Comparison of ENCODE assay signal across 24 cellular contexts in genomic region chr9:130484362-130485072, GRCh38.
"Had no signal": no experiment of that assay in that cellular context is flagged by ENCODE, and none has a peak within 500 bp of the region (broad histone marks: within the 10 kb centered on the region; RNA-seq: fewer than 3 reads in every experiment).

No MANE protein-coding gene starts in this region.

- H3K4me1 ChIP-seq: tibial artery had no signal

- H3K27me3 ChIP-seq: tibial artery had no signal

- ATAC-seq: activated CD8-positive, alpha-beta T cell treated with anti-CD3 and anti-CD28 coated beads for 36 hours; activated T-cell treated with anti-CD3 and anti-CD28 coated beads, Interleukin-2, amount 50 U/mL, for 4 hours; activated T-helper 17 cell treated with anti-CD3 and anti-CD28 coated beads, Interleukin-2, amount 50 U/mL, for 72 hours; sciatic nerve; stimulated activated memory B cell treated with anti-CD40 and anti-IgM and Interleukin-4, amounts not matched to agents 10 μg/mL and 1 μg/mL and 100 μg/mL, for 72 hours; stimulated activated naive CD8-positive, alpha-beta T cell treated with anti-CD3 and anti-CD28 coated beads, Interleukin-15, amount 100 ng/mL, for 72 hours had no signal

- H3K27ac Mint-ChIP-seq: activated CD8-positive, alpha-beta T cell treated with anti-CD3 and anti-CD28 coated beads for 36 hours; activated T-helper 17 cell treated with anti-CD3 and anti-CD28 coated beads, Interleukin-2, amount 50 U/mL, for 72 hours; nephron progenitor cell; stimulated activated memory B cell treated with anti-CD40 and anti-IgM and Interleukin-4, amounts not matched to agents 10 μg/mL and 1 μg/mL and 100 μg/mL, for 72 hours; stimulated activated naive CD8-positive, alpha-beta T cell treated with anti-CD3 and anti-CD28 coated beads, Interleukin-15, amount 100 ng/mL, for 72 hours; WTC11 had no signal

- H3K36me3 Mint-ChIP-seq: stimulated activated memory B cell treated with anti-CD40 and anti-IgM and Interleukin-4, amounts not matched to agents 10 μg/mL and 1 μg/mL and 100 μg/mL, for 72 hours; WTC11 had no signal

- H3K27ac ChIP-seq: skin epidermis, tibial artery had no signal

- DNase-seq: activated CD4-positive, alpha-beta T cell treated with anti-CD3 and anti-CD28 coated beads for 1 hour; activated CD4-positive, alpha-beta T cell treated with anti-CD3 and anti-CD28 coated beads, Interleukin-2, amount 50 U/mL, for 1 hour; activated CD8-positive, alpha-beta T cell treated with anti-CD3 and anti-CD28 coated beads for 36 hours; activated gamma-delta T cell treated with Interleukin-2 at 50 U/mL for 16 hours; activated naive CD4-positive, alpha-beta T cell treated with anti-CD3 and anti-CD28 coated beads, Interleukin-2, amount 50 U/mL, for 16 hours; activated T-cell treated with anti-CD3 and anti-CD28 coated beads, Interleukin-2, amount 50 U/mL, for 4 hours; effector memory CD4-positive, alpha-beta T cell; glutamatergic neuron; islet precursor cell; mammary epithelial cell; nephron progenitor cell; occipital lobe; stimulated activated CD4-positive, alpha-beta T cell treated with anti-CD3 and anti-CD28 coated beads, Interleukin-4, amount 100 ng/mL, for 4 hours; stimulated activated CD8-positive, alpha-beta memory T cell treated with anti-CD3 and anti-CD28 coated beads, Interleukin-4, amount 100 ng/mL, for 48 hours; stimulated activated naive CD8-positive, alpha-beta T cell treated with anti-CD3 and anti-CD28 coated beads, Interleukin-15, amount 100 ng/mL, for 72 hours; substantia nigra; T-helper 2 cell; tibial artery had no signal

- H3K4me1 Mint-ChIP-seq: activated T-helper 17 cell treated with anti-CD3 and anti-CD28 coated beads, Interleukin-2, amount 50 U/mL, for 72 hours; central memory CD8-positive, alpha-beta T cell; stimulated activated memory B cell treated with anti-CD40 and anti-IgM and Interleukin-4, amounts not matched to agents 10 μg/mL and 1 μg/mL and 100 μg/mL, for 72 hours; stimulated activated naive CD8-positive, alpha-beta T cell treated with anti-CD3 and anti-CD28 coated beads, Interleukin-15, amount 100 ng/mL, for 72 hours had no signal

- H3K4me3 Mint-ChIP-seq: activated CD8-positive, alpha-beta T cell treated with anti-CD3 and anti-CD28 coated beads for 36 hours; activated T-cell treated with anti-CD3 and anti-CD28 coated beads, Interleukin-2, amount 50 U/mL, for 4 hours; activated T-helper 17 cell treated with anti-CD3 and anti-CD28 coated beads, Interleukin-2, amount 50 U/mL, for 72 hours; central memory CD8-positive, alpha-beta T cell; nephron progenitor cell; stimulated activated memory B cell treated with anti-CD40 and anti-IgM and Interleukin-4, amounts not matched to agents 10 μg/mL and 1 μg/mL and 100 μg/mL, for 72 hours; stimulated activated naive CD8-positive, alpha-beta T cell treated with anti-CD3 and anti-CD28 coated beads, Interleukin-15, amount 100 ng/mL, for 72 hours; WTC11 had no signal

- H3K9me3 Mint-ChIP-seq: activated CD8-positive, alpha-beta T cell treated with anti-CD3 and anti-CD28 coated beads for 36 hours; activated T-cell treated with anti-CD3 and anti-CD28 coated beads, Interleukin-2, amount 50 U/mL, for 4 hours; activated T-helper 17 cell treated with anti-CD3 and anti-CD28 coated beads, Interleukin-2, amount 50 U/mL, for 72 hours; central memory CD8-positive, alpha-beta T cell; nephron progenitor cell; stimulated activated memory B cell treated with anti-CD40 and anti-IgM and Interleukin-4, amounts not matched to agents 10 μg/mL and 1 μg/mL and 100 μg/mL, for 72 hours; stimulated activated naive CD8-positive, alpha-beta T cell treated with anti-CD3 and anti-CD28 coated beads, Interleukin-15, amount 100 ng/mL, for 72 hours; WTC11 had no signal

- H3K4me3 ChIP-seq: skin epidermis, tibial artery had no signal

- H3K9me3 ChIP-seq: tibial artery had no signal
